13 cellular contexts compared by ENCODE assay signal in genomic region chr4:137664055-137664405, GRCh38.
DNase-seq lines count a peak whose midpoint lies in the region; TF ChIP-seq lines count a peak whose summit lies in the region.
"Had no signal": no experiment of that assay in that cellular context is flagged by ENCODE, and none has a peak within 500 bp of the region (broad histone marks: within the 10 kb centered on the region; RNA-seq: fewer than 3 reads in every experiment).

No MANE protein-coding gene starts in this region.

- H3K4me1 ChIP-seq in sigmoid colon: peaks cover 0 to 59% (median 35%) of the 10 kb centered on the region in 4 donors
- no peaks in the 10 kb centered on the region for H3K4me1 ChIP-seq in PC-9 (replicated peaks; ENCODE audit: insufficient read depth)

- no peak for TF ChIP-seq POLR2A in sigmoid colon (IDR thresholded peaks at IDR 0.05)

- DNase-seq in GM04504 (ENCODE audit: low read depth) (peak; percentile 89), RPMI7951 (ENCODE audit: low read depth) (peak; percentile 64), fibroblast of peridontal ligament (ENCODE audit: extremely low read depth) (peak; percentile 99), sigmoid colon (no peak), NK-92 (lab: John Stamatoyannopoulos, UW; ENCODE audit: unreplicated experiment) (no peak), PC-9 (no peak), NCI-H226 (no peak), anterior cingulate cortex (lab: John Stamatoyannopoulos, UW) (no peak)
- DNase-seq: activated CD4-positive, alpha-beta T cell treated with anti-CD3 and anti-CD28 coated beads, Interleukin-2, amount 10 ng/mL, durations not matched to agents 24 days and 14 days; foreskin melanocyte; naive B cell; NCI-H1048; SHP77 had no signal

- H4K20me1 ChIP-seq in PC-9 (ENCODE audit: insufficient read depth): no peaks in the 10 kb centered on the region

- CTCF ChIA-PET in PC-9 (lab: Charles Lee): no interaction called here

- no peaks in the 10 kb centered on the region; the same call in 1 of the 2 replicates for H3K9me2 ChIP-seq in PC-9 (ENCODE audit: insufficient read depth)

- no peak for TF ChIP-seq CTCF in sigmoid colon (IDR thresholded peaks at IDR 0.05)
- no peak for TF ChIP-seq CTCF in PC-9 (conservative IDR thresholded peaks at IDR 0.05)

- intact Hi-C loops in sigmoid colon (cut with DNase I) (loop anchor here (5.0 kb wide), 2 partner anchors 38 to 132 kb away; partner anchors contain the start of gene PCDH18), PC-9 (cut with micrococcal nuclease; ENCODE audit: unreplicated experiment) (no loop called here)

- H3K79me2 ChIP-seq in PC-9 (ENCODE audit: low read depth): no peaks in the 10 kb centered on the region

- no peaks in the 10 kb centered on the region for H3K27me3 ChIP-seq in sigmoid colon
- no peaks in the 10 kb centered on the region for H3K27me3 ChIP-seq in PC-9 (ENCODE audit: insufficient read depth, low read depth)

- POLR2A ChIA-PET in PC-9 (lab: Charles Lee; ENCODE audit: unreplicated experiment): no interaction called here

- 0 to 10% methylated on average over 1 of the region's 1 CpG for WGBS in sigmoid colon, 2 donors

- H2AFZ ChIP-seq in PC-9: no peak overlapping the region

- H3K36me3 ChIP-seq in sigmoid colon (no peaks in the 10 kb centered on the region), PC-9 (ENCODE audit: low read depth) (no peaks in the 10 kb centered on the region)

- H3K4me3 ChIP-seq in sigmoid colon (peak overlapping the region in 2 of 4 donors; percentile 2 to 5), PC-9 (no peak overlapping the region)

- no peak for TF ChIP-seq EP300 in sigmoid colon (IDR thresholded peaks at IDR 0.05)

- no peak overlapping the region for H3K4me2 ChIP-seq in PC-9

- no peaks in the 10 kb centered on the region for H3F3A ChIP-seq in PC-9 (ENCODE audit: insufficient read depth, low read depth)

- peaks cover 0 to 2% (median 0%) of the 10 kb centered on the region in 4 donors for H3K9me3 ChIP-seq in sigmoid colon
- no peaks in the 10 kb centered on the region for H3K9me3 ChIP-seq in PC-9 (ENCODE audit: insufficient read depth, low read depth)

- H3K27ac ChIP-seq in sigmoid colon (peak overlapping the region; percentile 75 to 83 (median 81)), PC-9 (no peak overlapping the region)

- BruUV-seq in PC-9 (replicated peaks; lab: Mats Ljungman, UMichigan): no TSS peak

Comparison
In these comparisons a context has a peak if more than half of its experiments do, and no peak if none do; other contexts are left out.
1. DNase-seq: peak in GM04504 (single experiment), RPMI7951 (single experiment) and fibroblast of peridontal ligament (single experiment); none in sigmoid colon (single experiment), NK-92 (single experiment), PC-9 (0 of 2), NCI-H226 (single experiment) and anterior cingulate cortex (0 of 58).